Comparison of ENCODE assay signal across 8 cellular contexts in genomic region chr22:18730410-18730809, GRCh38.
DNase-seq lines count a peak whose midpoint lies in the region; ATAC-seq and TF ChIP-seq lines count a peak whose summit lies in the region.
"Not testable (repeated sequence)": the region's sequence is repeated elsewhere in the genome, so short reads cannot be mapped to it uniquely, and the experiment has no call there.

No MANE protein-coding gene starts in this region.

- not testable (repeated sequence) for H3K36me3 ChIP-seq in NT2/D1 (ENCODE audit: insufficient read depth, insufficient read length, low read length); hepatocyte (replicated peaks; ENCODE audit: insufficient read depth, low read depth)

- intact Hi-C loops in posterior cingulate gyrus (cut with DNase I), result not testable (repeated sequence)

- peak; percentile 88 for ATAC-seq in HG02610 (IDR thresholded peaks at IDR 0.05; ENCODE audit: unreplicated experiment)

- not testable (repeated sequence) for H3K27me3 ChIP-seq in NT2/D1 (ENCODE audit: insufficient read depth, insufficient read length); hepatocyte

- not testable (repeated sequence) for H3K9ac ChIP-seq in NT2/D1 (ENCODE audit: insufficient read length, low read depth)

- 78% methylated on average over 3 of the region's 3 CpGs for WGBS in hepatocyte (ENCODE audit: low lambda C conversion rate, missing lambda C conversion rate)

- H2AFZ ChIP-seq in hepatocyte, result not testable (repeated sequence)

- not testable (repeated sequence) for H3K9me2 ChIP-seq in hepatocyte (replicated peaks; ENCODE audit: insufficient read depth)

- not testable (repeated sequence) for H3K4me2 ChIP-seq in hepatocyte

- DNase-seq in EH (ENCODE audit: low read depth) (peak; percentile 53), NT2/D1 (ENCODE audit: low read depth, low spot score) (peak; percentile 84), cerebellar cortex (ENCODE audit: low spot score) (peak; percentile 91), hepatocyte (ENCODE audit: low spot score) (peak; percentile 5), posterior cingulate gyrus (peak; percentile 5 to 82 (median 26))
- DNase-seq in activated CD8-positive, alpha-beta memory T cell treated with anti-CD3 and anti-CD28 coated beads, Interleukin-2, amount 50 U/mL, for 48 hours, result peak; percentile 92
- peak; percentile 1 to 25 for DNase-seq in stimulated activated CD8-positive, alpha-beta memory T cell treated with anti-CD3 and anti-CD28 coated beads, Interleukin-4, amount 100 ng/mL, for 1 hour (ENCODE audit: low read depth in 2 of 2, low spot score in 1 of 2)

- not testable (repeated sequence) for TF ChIP-seq CTCF in hepatocyte (IDR thresholded peaks at IDR 0.05; ENCODE audit: poor library complexity)

- not testable (repeated sequence) for H4K20me1 ChIP-seq in hepatocyte (ENCODE audit: insufficient read depth, poor library complexity, severe bottlenecking)

- not testable (repeated sequence) for H3K9me3 ChIP-seq in NT2/D1 (ENCODE audit: insufficient read depth, low read length); hepatocyte (ENCODE audit: low read depth)

- not testable (repeated sequence) for H3K79me2 ChIP-seq in hepatocyte

- not testable (repeated sequence) for H3K4me1 ChIP-seq in NT2/D1 (ENCODE audit: insufficient read depth, insufficient read length); hepatocyte (ENCODE audit: insufficient read depth)

- not testable (repeated sequence) for H3K27ac ChIP-seq in hepatocyte

- not testable (repeated sequence) for H3K4me3 ChIP-seq in NT2/D1 (ENCODE audit: insufficient read length, low read depth); hepatocyte

Comparison
In these comparisons a context has a peak if more than half of its experiments do, and no peak if none do; other contexts are left out.
1. DNase-seq: peak in every context shown above with its lines; median percentile 92 in activated CD8-positive, alpha-beta memory T cell treated with anti-CD3 and anti-CD28 coated beads, Interleukin-2, amount 50 U/mL, for 48 hours; 91 in cerebellar cortex; 84 in NT2/D1; 53 in EH; 26 in posterior cingulate gyrus; 13 in stimulated activated CD8-positive, alpha-beta memory T cell treated with anti-CD3 and anti-CD28 coated beads, Interleukin-4, amount 100 ng/mL, for 1 hour; 5 in hepatocyte.